In genomic region chr13:109789262-109789661, GRCh38 we compare ENCODE assay signal across 14 cellular contexts. TPM values are rescaled to one million over a fixed set of nuclear protein-coding genes. Genes with fewer than 3 reads are reported as not detected.
A peak's percentile ranks its signal among the peaks of the same experiment; 100 is the strongest.
DNase-seq lines count a peak whose midpoint lies in the region; ATAC-seq and TF ChIP-seq lines count a peak whose summit lies in the region.
"Had no signal": no experiment of that assay in that cellular context is flagged by ENCODE, and none has a peak within 500 bp of the region (broad histone marks: within the 10 kb centered on the region; RNA-seq: fewer than 3 reads in every experiment).

No MANE protein-coding gene starts in this region.

- H3K4me1 ChIP-seq in right cardiac atrium (ENCODE audit: control insufficient read depth, insufficient read depth, low read length) = peaks cover 2% of the 10 kb centered on the region

- H3K27me3 Mint-ChIP-seq in type B pancreatic cell = peaks cover 23% of the 10 kb centered on the region

- peak; percentile 31 to 62 (median 57) for DNase-seq in right cardiac atrium
- no peak for DNase-seq in left ventricle myocardium superior
- DNase-seq in SHP77 (lab: John Stamatoyannopoulos, UW) = peak; percentile 52 to 65
- DNase-seq in left lobe of liver (ENCODE audit: low spot score) = peak; percentile 71
- no peak for DNase-seq in type B pancreatic cell (ENCODE audit: extremely low spot score, unreplicated experiment)
- DNase-seq in dedifferentiated amniotic fluid mesenchymal stem cell (ENCODE audit: extremely low spot score) = no peak
- no peak for DNase-seq in kidney tubule cell (ENCODE audit: low spot score)
- DNase-seq: activated CD8-positive, alpha-beta memory T cell treated with anti-CD3 and anti-CD28 coated beads, Interleukin-2, amount 50 U/mL, for 48 hours; BE2C; mucosa of descending colon; NCI-H2029; spleen had no signal

- no peak overlapping the region for H3K27ac ChIP-seq in right cardiac atrium (ENCODE audit: low read length)
- H3K27ac ChIP-seq: epithelial cell of prostate had no signal

- H3K4me1 Mint-ChIP-seq in type B pancreatic cell (ENCODE audit: unreplicated experiment) = peaks cover 4% of the 10 kb centered on the region

- ATAC-seq in right cardiac atrium = no peak
- ATAC-seq in left ventricle myocardium superior = no peak
- no peak for ATAC-seq in left lobe of liver
- no peak for ATAC-seq in HG03135 (IDR thresholded peaks at IDR 0.05; ENCODE audit: unreplicated experiment)
- ATAC-seq: mucosa of descending colon had no signal

- no peak overlapping the region for H3K27ac Mint-ChIP-seq in type B pancreatic cell

- no peaks in the 10 kb centered on the region for H3K27me3 ChIP-seq in right cardiac atrium (ENCODE audit: control insufficient read depth, insufficient read depth)

- no peaks in the 10 kb centered on the region for H3K36me3 Mint-ChIP-seq in type B pancreatic cell

- intact Hi-C loops in right cardiac atrium (cut with DNase I) (loop anchor here (5.0 to 10.0 kb wide), 6 partner anchors 78 to 824 kb away; no protein-coding TSS in a partner anchor), left ventricle myocardium superior (cut with micrococcal nuclease) (loop anchor here (10.0 kb wide), 1 partner anchor 824 kb away; no protein-coding TSS in a partner anchor)

- H3K4me3 ChIP-seq in right cardiac atrium (ENCODE audit: low read length) = no peak overlapping the region
- H3K4me3 ChIP-seq: mucosa of descending colon, spleen had no signal

- no peaks in the 10 kb centered on the region for H3K9me3 ChIP-seq in right cardiac atrium (ENCODE audit: control insufficient read depth, low read length)
- H3K9me3 ChIP-seq: BE2C, mucosa of descending colon, spleen had no signal

- H3K9me3 Mint-ChIP-seq in type B pancreatic cell = no peaks in the 10 kb centered on the region

- peak overlapping the region; percentile 57 for H3K4me3 Mint-ChIP-seq in type B pancreatic cell

- WGBS in right cardiac atrium = 27% methylated on average over 2 of the region's 2 CpGs

- no peak for TF ChIP-seq CTCF in type B pancreatic cell (conservative IDR thresholded peaks at IDR 0.05)

RNA-seq across cellular contexts. Expression of gene IRS2, which starts 2.9 kb away (rescaled TPM):
- total RNA-seq in right cardiac atrium (10 to 100 TPM; 10.8 to 28.4 (median 14.6) TPM), left ventricle myocardium superior (11.3 TPM), left lobe of liver (13.1 TPM), type B pancreatic cell (ENCODE audit: low replicate concordance) (19.4 and 30.1 TPM in 2 replicates)
- 7.4 TPM for polyA plus RNA-seq in right cardiac atrium

Comparison
In these comparisons a context has a peak if more than half of its experiments do, and no peak if none do; other contexts are left out.
1. DNase-seq: peak in right cardiac atrium (3 of 3), SHP77 (2 of 2) and left lobe of liver (single experiment); none in left ventricle myocardium superior (single experiment), type B pancreatic cell (single experiment), dedifferentiated amniotic fluid mesenchymal stem cell (single experiment) and kidney tubule cell (single experiment).